ENCODE assay signal across 16 cellular contexts in the genomic region with DNA sequence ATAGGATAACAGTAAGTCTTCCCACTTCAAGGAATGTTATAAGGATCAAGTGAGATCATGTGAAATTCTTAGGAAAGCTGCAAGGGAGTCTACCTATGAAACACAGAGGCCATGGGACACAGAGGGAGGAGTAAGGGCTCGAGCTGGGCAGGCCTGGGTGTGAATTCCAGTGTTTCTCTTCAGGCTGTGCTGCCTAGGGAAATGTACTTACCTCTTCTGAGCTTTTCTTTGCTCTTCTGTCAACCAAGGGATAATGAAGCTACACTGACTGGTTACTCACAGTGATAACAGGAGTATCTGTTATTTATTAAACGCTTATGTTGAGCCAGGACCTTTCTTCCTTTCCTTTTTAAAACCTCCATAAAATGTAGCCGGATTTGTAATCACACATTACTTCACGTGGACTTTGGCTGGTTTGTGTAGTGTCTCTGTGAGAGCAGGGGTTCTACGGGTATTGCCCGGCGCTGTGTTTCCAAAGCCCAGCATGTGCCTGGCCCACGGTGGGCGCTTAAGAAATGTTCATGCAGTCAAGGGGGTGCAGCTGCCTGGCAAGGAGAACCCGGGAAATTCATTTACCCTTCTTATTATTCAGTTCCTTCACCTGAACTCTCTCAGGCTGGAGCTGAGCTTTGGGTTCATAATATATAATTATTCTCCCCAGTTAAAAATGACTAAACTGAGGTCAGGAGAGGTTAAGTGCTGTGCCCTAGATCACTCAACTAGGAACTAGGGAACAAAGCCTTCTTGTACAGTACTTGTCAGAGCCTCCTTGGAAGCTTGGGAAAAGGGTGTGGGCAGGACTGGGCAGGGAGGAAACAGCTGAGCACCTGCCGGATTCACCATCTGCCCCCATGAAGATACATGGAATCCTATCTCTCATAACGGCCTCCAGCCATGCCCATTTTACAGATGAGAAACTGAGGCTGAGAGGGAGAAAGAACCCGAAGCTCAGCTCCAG.
DNase-seq lines count a peak whose midpoint lies in the region; ATAC-seq and TF ChIP-seq lines count a peak whose summit lies in the region.
"Had no signal": no experiment of that assay in that cellular context is flagged by ENCODE, and none has a peak within 500 bp of the region (broad histone marks: within the 10 kb centered on the region; RNA-seq: fewer than 3 reads in every experiment).

No MANE protein-coding gene starts in this region.

- DNase-seq in NCI-H2227 (lab: John Stamatoyannopoulos, UW; ENCODE audit: unreplicated experiment) (peak; percentile 16), NCI-H2227 treated with DMSO at 0.1 percent for 48 hours (lab: John Stamatoyannopoulos, UW) (no peak), colonic mucosa (no peak), mesenchymal stem cell (no peak), transverse colon (peak; percentile 34), NCI-H2196 treated with DMSO at 0.1 percent for 48 hours (lab: John Stamatoyannopoulos, UW; ENCODE audit: unreplicated experiment) (no peak)
- no peak for DNase-seq in activated naive CD8-positive, alpha-beta T cell treated with anti-CD3 and anti-CD28 coated beads, Interleukin-2, amount 50 U/mL, for 24 hours
- DNase-seq in activated T-cell treated with anti-CD3 and anti-CD28 coated beads, Interleukin-2, amount 50 U/mL, for 72 hours, result no peak
- DNase-seq: 8988T; activated CD8-positive, alpha-beta T cell treated with anti-CD3 and anti-CD28 coated beads for 36 hours; CD4-positive, CD25-positive, alpha-beta regulatory T cell; dermis blood vessel endothelial cell; NCI-H1417 treated with DMSO at 0.1 percent for 48 hours; right cardiac atrium; stimulated activated naive CD4-positive, alpha-beta T cell treated with Interleukin-2 at 50 U/mL for 16 hours had no signal

- H3K27ac Mint-ChIP-seq in activated naive CD8-positive, alpha-beta T cell treated with anti-CD3 and anti-CD28 coated beads, Interleukin-2, amount 50 U/mL, for 24 hours, result no peak overlapping the region
- H3K27ac Mint-ChIP-seq in activated T-cell treated with anti-CD3 and anti-CD28 coated beads, Interleukin-2, amount 50 U/mL, for 72 hours, result no peak overlapping the region
- H3K27ac Mint-ChIP-seq: activated CD8-positive, alpha-beta T cell treated with anti-CD3 and anti-CD28 coated beads for 36 hours; activated T-helper 17 cell treated with anti-CD3 and anti-CD28 coated beads, Interleukin-2, amount 50 U/mL, for 72 hours; CD4-positive, CD25-positive, alpha-beta regulatory T cell had no signal

- H3K4me3 ChIP-seq in colonic mucosa (no peak overlapping the region), mesenchymal stem cell (ENCODE audit: insufficient read depth in 1 of 2, low read depth in 1 of 2, low read length in 2 of 2) (peak overlapping the region in 1 of 2 experiments; percentile 35), transverse colon (no peak overlapping the region)

- H2BK120ac ChIP-seq in mesenchymal stem cell (ENCODE audit: low read depth, low read length), result peak overlapping the region; percentile 22

- H3K4me1 ChIP-seq in colonic mucosa (no peaks in the 10 kb centered on the region), mesenchymal stem cell (ENCODE audit: control insufficient read depth, insufficient read depth, low read depth, low read length) (peaks cover 48% of the 10 kb centered on the region), transverse colon (peaks cover 25 to 56% (median 44%) of the 10 kb centered on the region in 4 donors)

- peak overlapping the region; percentile 97 for H2AK5ac ChIP-seq in mesenchymal stem cell (ENCODE audit: low read length, severe bottlenecking)

- no peaks in the 10 kb centered on the region for H3K79me1 ChIP-seq in mesenchymal stem cell (replicated peaks; ENCODE audit: low read length, poor library complexity, severe bottlenecking)

- WGBS in mesenchymal stem cell, result 83% methylated on average over 9 of the region's 13 CpGs
- WGBS in transverse colon (ENCODE audit: low coverage in 1 of 2), 2 donors, result 25 to 48% methylated on average over 7 to 13 of the region's 13 CpGs

- H4K8ac ChIP-seq in mesenchymal stem cell (ENCODE audit: low read length), result peak overlapping the region; percentile 19

- ATAC-seq in activated naive CD8-positive, alpha-beta T cell treated with anti-CD3 and anti-CD28 coated beads, Interleukin-2, amount 50 U/mL, for 24 hours, result no peak
- ATAC-seq in activated T-cell treated with anti-CD3 and anti-CD28 coated beads, Interleukin-2, amount 50 U/mL, for 72 hours (replicated peaks in 1 of 2), result no peak
- ATAC-seq: activated CD8-positive, alpha-beta T cell treated with anti-CD3 and anti-CD28 coated beads for 36 hours; activated T-helper 17 cell treated with anti-CD3 and anti-CD28 coated beads, Interleukin-2, amount 50 U/mL, for 72 hours; right cardiac atrium had no signal

- H4K91ac ChIP-seq in mesenchymal stem cell (ENCODE audit: low read length), result no peak overlapping the region

- H2BK15ac ChIP-seq in mesenchymal stem cell (ENCODE audit: low read depth, poor library complexity, severe bottlenecking), result peak overlapping the region; percentile 44

- no peak overlapping the region for H2AFZ ChIP-seq in mesenchymal stem cell (ENCODE audit: low read depth, low read length)

- H3K9ac ChIP-seq in colonic mucosa (ENCODE audit: low read depth in 2 of 2, low read length in 2 of 2) (no peak overlapping the region), mesenchymal stem cell (ENCODE audit: low read length) (peak overlapping the region; percentile 82)

- no peaks in the 10 kb centered on the region for H3K9me3 Mint-ChIP-seq in activated naive CD8-positive, alpha-beta T cell treated with anti-CD3 and anti-CD28 coated beads, Interleukin-2, amount 50 U/mL, for 24 hours
- H3K9me3 Mint-ChIP-seq in activated T-cell treated with anti-CD3 and anti-CD28 coated beads, Interleukin-2, amount 50 U/mL, for 72 hours, result no peaks in the 10 kb centered on the region
- H3K9me3 Mint-ChIP-seq: activated CD8-positive, alpha-beta T cell treated with anti-CD3 and anti-CD28 coated beads for 36 hours; activated T-helper 17 cell treated with anti-CD3 and anti-CD28 coated beads, Interleukin-2, amount 50 U/mL, for 72 hours had no signal

- no peak overlapping the region for H3K4me2 ChIP-seq in mesenchymal stem cell (ENCODE audit: low read length, poor library complexity, severe bottlenecking)

- no peak for TF ChIP-seq POLR2A in transverse colon (IDR thresholded peaks at IDR 0.05)

- H3K9me3 ChIP-seq in colonic mucosa (no peaks in the 10 kb centered on the region), mesenchymal stem cell (ENCODE audit: control insufficient read depth, low read length) (no peaks in the 10 kb centered on the region), transverse colon (no peaks in the 10 kb centered on the region)

- no peak for TF ChIP-seq CTCF in colonic mucosa (IDR thresholded peaks at IDR 0.05)
- no peak for TF ChIP-seq CTCF in transverse colon (IDR thresholded peaks at IDR 0.05)

- H3K4ac ChIP-seq in mesenchymal stem cell (ENCODE audit: low read depth in 1 of 2, low read length in 2 of 2), result peak overlapping the region in 1 of 2 experiments; percentile 56

- H3K27me3 ChIP-seq in colonic mucosa (no peaks in the 10 kb centered on the region), mesenchymal stem cell (ENCODE audit: control insufficient read depth in 1 of 2, insufficient read depth in 1 of 2, low read length in 2 of 2) (no peaks in the 10 kb centered on the region), transverse colon (no peaks in the 10 kb centered on the region)

- H2BK5ac ChIP-seq in mesenchymal stem cell (ENCODE audit: low read depth, low read length, poor library complexity, severe bottlenecking), result peak overlapping the region; percentile 21

- intact Hi-C loops in colonic mucosa (cut with DNase I) (no loop called here), transverse colon (cut with DNase I; ENCODE audit: low total_unique reads) (no loop called here)

- H3K27ac ChIP-seq in colonic mucosa, result peak overlapping the region; percentile 54
- H3K27ac ChIP-seq in mesenchymal stem cell (ENCODE audit: low read length, poor library complexity, severe bottlenecking), result peak overlapping the region; percentile 94
- H3K27ac ChIP-seq in transverse colon, result peak overlapping the region; percentile 70 to 84 (median 78)

- no peak overlapping the region for H3K23ac ChIP-seq in mesenchymal stem cell (ENCODE audit: low read length in 2 of 2)

- H3K14ac ChIP-seq in mesenchymal stem cell (ENCODE audit: low read length in 2 of 2), result no peak overlapping the region

- no peaks in the 10 kb centered on the region for H3K4me1 Mint-ChIP-seq in activated naive CD8-positive, alpha-beta T cell treated with anti-CD3 and anti-CD28 coated beads, Interleukin-2, amount 50 U/mL, for 24 hours
- no peaks in the 10 kb centered on the region for H3K4me1 Mint-ChIP-seq in activated T-cell treated with anti-CD3 and anti-CD28 coated beads, Interleukin-2, amount 50 U/mL, for 72 hours (ENCODE audit: low read depth)
- H3K4me1 Mint-ChIP-seq: activated T-helper 17 cell treated with anti-CD3 and anti-CD28 coated beads, Interleukin-2, amount 50 U/mL, for 72 hours; CD4-positive, CD25-positive, alpha-beta regulatory T cell had no signal

- no peak for TF ChIP-seq EP300 in transverse colon (IDR thresholded peaks at IDR 0.05; ENCODE audit: low read depth)

- no peaks in the 10 kb centered on the region for H3K27me3 Mint-ChIP-seq in activated naive CD8-positive, alpha-beta T cell treated with anti-CD3 and anti-CD28 coated beads, Interleukin-2, amount 50 U/mL, for 24 hours
- no peaks in the 10 kb centered on the region for H3K27me3 Mint-ChIP-seq in activated T-cell treated with anti-CD3 and anti-CD28 coated beads, Interleukin-2, amount 50 U/mL, for 72 hours (ENCODE audit: low read depth)
- H3K27me3 Mint-ChIP-seq: activated CD8-positive, alpha-beta T cell treated with anti-CD3 and anti-CD28 coated beads for 36 hours; CD4-positive, CD25-positive, alpha-beta regulatory T cell had no signal

- peak overlapping the region in 1 of 2 experiments; percentile 83 for H2BK12ac ChIP-seq in mesenchymal stem cell (ENCODE audit: low read length in 2 of 2)

- H3K36me3 ChIP-seq in colonic mucosa (no peaks in the 10 kb centered on the region), mesenchymal stem cell (ENCODE audit: control insufficient read depth in 1 of 2, insufficient read depth in 2 of 2, low read depth in 1 of 2, low read length in 2 of 2) (no peaks in the 10 kb centered on the region), transverse colon (no peaks in the 10 kb centered on the region)

- H3K36me3 Mint-ChIP-seq in activated naive CD8-positive, alpha-beta T cell treated with anti-CD3 and anti-CD28 coated beads, Interleukin-2, amount 50 U/mL, for 24 hours (ENCODE audit: low read depth), result no peaks in the 10 kb centered on the region
- H3K36me3 Mint-ChIP-seq in activated T-cell treated with anti-CD3 and anti-CD28 coated beads, Interleukin-2, amount 50 U/mL, for 72 hours (ENCODE audit: insufficient read depth in 2 of 2), result no peaks in the 10 kb centered on the region
- H3K36me3 Mint-ChIP-seq: CD4-positive, CD25-positive, alpha-beta regulatory T cell had no signal

- in situ Hi-C loops in transverse colon (cut with MboI; ENCODE audit: low pct_ligation_motif_present in 1 of 4, low pct_unique_long_range_greater_than_20kb in 1 of 4, low sequenced_read_pairs in 3 of 4), result loop anchor here in 1 of 4 donors (10.0 kb wide), 1 partner anchor 212 kb away; a partner anchor contains a TSS

- no peak overlapping the region for H3K4me3 Mint-ChIP-seq in activated naive CD8-positive, alpha-beta T cell treated with anti-CD3 and anti-CD28 coated beads, Interleukin-2, amount 50 U/mL, for 24 hours
- no peak overlapping the region for H3K4me3 Mint-ChIP-seq in activated T-cell treated with anti-CD3 and anti-CD28 coated beads, Interleukin-2, amount 50 U/mL, for 72 hours
- H3K4me3 Mint-ChIP-seq: activated CD8-positive, alpha-beta T cell treated with anti-CD3 and anti-CD28 coated beads for 36 hours; activated T-helper 17 cell treated with anti-CD3 and anti-CD28 coated beads, Interleukin-2, amount 50 U/mL, for 72 hours; CD4-positive, CD25-positive, alpha-beta regulatory T cell had no signal

- no peak overlapping the region for H3K18ac ChIP-seq in mesenchymal stem cell (ENCODE audit: low read depth in 1 of 2, low read length in 2 of 2)

Comparison
In these comparisons a context has a peak if more than half of its experiments do, and no peak if none do; other contexts are left out.
1. DNase-seq: peak in NCI-H2227 (single experiment) and transverse colon (single experiment); none in NCI-H2227 treated with DMSO at 0.1 percent for 48 hours (single experiment), colonic mucosa (single experiment), mesenchymal stem cell (single experiment), activated naive CD8-positive, alpha-beta T cell treated with anti-CD3 and anti-CD28 coated beads, Interleukin-2, amount 50 U/mL, for 24 hours (single experiment), activated T-cell treated with anti-CD3 and anti-CD28 coated beads, Interleukin-2, amount 50 U/mL, for 72 hours (0 of 2) and NCI-H2196 treated with DMSO at 0.1 percent for 48 hours (single experiment).
2. Peak in every context shown above with its lines, with median percentiles within 50 percentile points of each other: H3K27ac ChIP-seq.